Comparison of ENCODE assay signal across 14 cellular contexts in the genomic region with DNA sequence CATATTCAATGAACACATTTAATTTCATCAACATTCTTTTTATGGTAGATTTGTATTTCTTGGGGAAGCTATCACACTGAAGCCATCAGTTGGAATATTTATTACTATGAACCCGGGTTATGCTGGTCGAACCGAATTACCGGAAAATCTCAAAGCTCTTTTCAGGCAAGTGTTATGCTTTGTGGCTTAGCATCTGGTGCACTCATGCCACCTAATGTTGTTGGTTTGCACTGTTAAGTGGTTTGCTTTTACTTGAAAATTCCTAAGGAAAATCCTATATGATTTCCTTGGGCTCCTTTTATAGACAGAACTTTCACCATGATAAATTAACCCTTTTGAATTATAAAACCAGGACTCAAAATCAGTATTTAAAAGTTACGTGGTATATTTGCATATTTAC.
DNase-seq lines count a peak whose midpoint lies in the region; ATAC-seq and TF ChIP-seq lines count a peak whose summit lies in the region.
"Had no signal": no experiment of that assay in that cellular context is flagged by ENCODE, and none has a peak within 500 bp of the region (broad histone marks: within the 10 kb centered on the region; RNA-seq: fewer than 3 reads in every experiment).

No MANE protein-coding gene starts in this region.

- TF ChIP-seq POLR2A in adrenal gland (IDR thresholded peaks at IDR 0.05): no peak
- TF ChIP-seq POLR2A in right lobe of liver (IDR thresholded peaks at IDR 0.05): no peak

- H3K4me3 ChIP-seq in adrenal gland (no peak overlapping the region), right lobe of liver (no peak overlapping the region)

- H3K27ac Mint-ChIP-seq in immature natural killer cell: no peak overlapping the region
- H3K27ac Mint-ChIP-seq: activated CD8-positive, alpha-beta T cell treated with anti-CD3 and anti-CD28 coated beads for 36 hours; activated T-helper 2 cell treated with anti-CD3 and anti-CD28 coated beads, Interferon-gamma antibody, Interleukin-2, Interleukin-4, amounts not matched to agents 10 μg/mL and 5 μg/mL and 100 μg/mL, durations not matched to agents 14 hours and 24 hours and 36 hours; CD4-positive, alpha-beta T cell; dendritic cell treated with granulocyte-macrophage colony-stimulating factor and Interleukin-4, amounts not matched to agents 40 ng/mL and 50 ng/mL, for 4 days; progenitor cell of endocrine pancreas had no signal

- TF ChIP-seq CTCF in adrenal gland (IDR thresholded peaks at IDR 0.05) (peak in 4 of 6 experiments; percentile 18 to 32 (median 30)), right lobe of liver (IDR thresholded peaks at IDR 0.05) (peak; percentile 30 to 45 (median 44))

- no peaks in the 10 kb centered on the region for H3K9me3 Mint-ChIP-seq in immature natural killer cell
- H3K9me3 Mint-ChIP-seq: activated CD8-positive, alpha-beta T cell treated with anti-CD3 and anti-CD28 coated beads for 36 hours; activated T-helper 2 cell treated with anti-CD3 and anti-CD28 coated beads, Interferon-gamma antibody, Interleukin-2, Interleukin-4, amounts not matched to agents 10 μg/mL and 5 μg/mL and 100 μg/mL, durations not matched to agents 14 hours and 24 hours and 36 hours; CD4-positive, alpha-beta T cell; dendritic cell treated with granulocyte-macrophage colony-stimulating factor and Interleukin-4, amounts not matched to agents 40 ng/mL and 50 ng/mL, for 4 days had no signal

- no peaks in the 10 kb centered on the region for H3K36me3 Mint-ChIP-seq in immature natural killer cell

- H3K4me1 ChIP-seq in adrenal gland (replicated peaks in 1 of 2): no peaks in the 10 kb centered on the region
- H3K4me1 ChIP-seq in right lobe of liver: no peaks in the 10 kb centered on the region

- H3K4me1 Mint-ChIP-seq in immature natural killer cell: no peaks in the 10 kb centered on the region

- intact Hi-C loops in adrenal gland (cut with DNase I): no loop called here
- intact Hi-C loops in right lobe of liver (cut with DNase I): no loop called here

- DNase-seq in EH (ENCODE audit: low read depth) (peak; percentile 20), HT-29 (ENCODE audit: low spot score) (peak; percentile 8), adrenal gland (peak in 3 of 7 donors; percentile 22 to 27 (median 27)), right lobe of liver (no peak), immature natural killer cell (no peak), NOMO-1 treated with dmso at 0.1 percent for 144 hours (lab: John Stamatoyannopoulos, UW; ENCODE audit: unreplicated experiment) (no peak), OCI-M2 (lab: John Stamatoyannopoulos, UW; ENCODE audit: unreplicated experiment) (no peak)
- DNase-seq: activated CD8-positive, alpha-beta T cell treated with anti-CD3 and anti-CD28 coated beads for 36 hours; CD4-positive, alpha-beta T cell; NCI-H2081; substantia nigra had no signal

- peaks cover 2 to 3% (median 3%) of the 10 kb centered on the region in 3 donors for H3K27me3 Mint-ChIP-seq in immature natural killer cell (ENCODE audit: low read depth in 3 of 3)
- H3K27me3 Mint-ChIP-seq: CD4-positive, alpha-beta T cell; dendritic cell treated with granulocyte-macrophage colony-stimulating factor and Interleukin-4, amounts not matched to agents 40 ng/mL and 50 ng/mL, for 4 days; progenitor cell of endocrine pancreas had no signal

- peak; percentile 49 to 75 (median 70) for ATAC-seq in right lobe of liver
- ATAC-seq: activated CD8-positive, alpha-beta T cell treated with anti-CD3 and anti-CD28 coated beads for 36 hours had no signal

- H3K27me3 ChIP-seq in adrenal gland: no peaks in the 10 kb centered on the region
- no peaks in the 10 kb centered on the region for H3K27me3 ChIP-seq in right lobe of liver

- H3K4me3 Mint-ChIP-seq in immature natural killer cell: no peak overlapping the region
- H3K4me3 Mint-ChIP-seq: activated CD8-positive, alpha-beta T cell treated with anti-CD3 and anti-CD28 coated beads for 36 hours; CD4-positive, alpha-beta T cell; dendritic cell treated with granulocyte-macrophage colony-stimulating factor and Interleukin-4, amounts not matched to agents 40 ng/mL and 50 ng/mL, for 4 days had no signal

- H3K27ac ChIP-seq in adrenal gland (no peak overlapping the region), right lobe of liver (no peak overlapping the region)

- H3K36me3 ChIP-seq in adrenal gland (replicated peaks in 1 of 2) (no peaks in the 10 kb centered on the region), right lobe of liver (no peaks in the 10 kb centered on the region)

- 37 to 47% (median 45%) methylated on average over 5 of the region's 5 CpGs for WGBS in adrenal gland, 4 donors
- WGBS in right lobe of liver (ENCODE audit: insufficient coverage, low coverage, low lambda C conversion rate, missing lambda C conversion rate): 47% methylated on average over 5 of the region's 5 CpGs

- H3K9me3 ChIP-seq in adrenal gland (replicated peaks in 1 of 3) (no peaks in the 10 kb centered on the region), right lobe of liver (no peaks in the 10 kb centered on the region)

Comparison
In these comparisons a context has a peak if more than half of its experiments do, and no peak if none do; other contexts are left out.
1. DNase-seq: peak in EH (single experiment) and HT-29 (single experiment); none in right lobe of liver (0 of 3), immature natural killer cell (0 of 3), NOMO-1 treated with dmso at 0.1 percent for 144 hours (single experiment) and OCI-M2 (single experiment).